In the genomic region with DNA sequence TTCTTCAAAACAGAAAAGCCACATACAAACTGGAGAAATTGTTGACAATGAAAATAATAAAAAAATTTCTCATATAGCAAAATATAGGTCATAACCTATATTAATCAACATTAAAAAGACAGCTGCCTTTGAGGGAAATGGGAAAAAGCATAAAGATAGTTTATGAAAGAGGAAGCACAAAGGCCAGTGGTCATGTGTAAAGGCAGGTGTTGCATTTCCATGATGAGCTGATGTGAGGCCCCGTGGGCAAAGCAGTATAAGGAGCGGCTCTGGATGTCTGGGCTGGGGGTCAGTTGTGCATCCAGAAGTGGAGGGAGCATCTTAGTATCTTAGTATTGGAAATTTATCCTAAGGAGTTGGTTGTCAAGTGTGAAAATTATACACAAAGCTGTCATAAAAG, we compare ENCODE assay signal across 29 cellular contexts.
"Had no signal": no experiment of that assay in that cellular context is flagged by ENCODE, and none has a peak within 500 bp of the region (broad histone marks: within the 10 kb centered on the region; RNA-seq: fewer than 3 reads in every experiment).

No MANE protein-coding gene starts in this region.

- H3K27ac ChIP-seq: gastrocnemius medialis, ovary, prostate gland, skin epidermis, suprapubic skin, tibial artery, VCaP had no signal

- H3K4me1 ChIP-seq: gastrocnemius medialis, prostate gland, suprapubic skin, tibial artery had no signal

- FAIRE-seq: TTC549 had no signal

- H3K9me3 ChIP-seq: gastrocnemius medialis, ovary, prostate gland, suprapubic skin, tibial artery had no signal

- ATAC-seq: activated T-cell treated with anti-CD3 and anti-CD28 coated beads, Interleukin-2, amount 50 U/mL, for 4 hours; effector memory CD8-positive, alpha-beta T cell; gastrocnemius medialis; left ventricle myocardium superior; sciatic nerve had no signal

- H3K27ac Mint-ChIP-seq: activated naive CD4-positive, alpha-beta T cell treated with anti-CD3 and anti-CD28 coated beads, Interleukin-2, amount 10 ng/mL, durations not matched to agents 7 days and 5 days; effector memory CD8-positive, alpha-beta T cell; nephron had no signal

- H3K4me3 Mint-ChIP-seq: activated naive CD4-positive, alpha-beta T cell treated with anti-CD3 and anti-CD28 coated beads, Interleukin-2, amount 10 ng/mL, durations not matched to agents 7 days and 5 days; activated T-cell treated with anti-CD3 and anti-CD28 coated beads, Interleukin-2, amount 50 U/mL, for 4 hours; effector memory CD8-positive, alpha-beta T cell; nephron had no signal

- H3K27me3 ChIP-seq: gastrocnemius medialis, ovary, suprapubic skin, tibial artery had no signal

- H3K4me1 Mint-ChIP-seq: activated naive CD4-positive, alpha-beta T cell treated with anti-CD3 and anti-CD28 coated beads, Interleukin-2, amount 10 ng/mL, durations not matched to agents 7 days and 5 days; nephron had no signal

- DNase-seq: activated CD4-positive, alpha-beta T cell treated with anti-CD3 and anti-CD28 coated beads for 4 hours; activated CD4-positive, alpha-beta T cell treated with anti-CD3 and anti-CD28 coated beads, Interleukin-2, amount 50 U/mL, for 4 hours; activated CD8-positive, alpha-beta memory T cell treated with anti-CD3 and anti-CD28 coated beads, Interleukin-2, amount 50 U/mL, for 4 hours; activated gamma-delta T cell; activated naive CD4-positive, alpha-beta T cell treated with anti-CD3 and anti-CD28 coated beads, Interleukin-2, amount 10 ng/mL, durations not matched to agents 7 days and 5 days; activated T-cell treated with anti-CD3 and anti-CD28 coated beads, Interleukin-2, amount 50 U/mL, for 4 hours; amygdala; caudate nucleus; cortex of kidney; effector memory CD8-positive, alpha-beta T cell; erythroblast; gastrocnemius medialis; glutamatergic neuron; islet precursor cell; left ventricle myocardium superior; ovary; retina; stimulated activated CD4-positive, alpha-beta T cell treated with anti-CD3 and anti-CD28 coated beads, Interleukin-12 subunit alpha, Interleukin-12 subunit beta, amount 100 ng/mL, for 4 hours; stimulated activated CD4-positive, alpha-beta T cell treated with anti-CD3 and anti-CD28 coated beads, Interleukin-4, amount 100 ng/mL, for 1 hour; stimulated activated naive CD4-positive, alpha-beta T cell; T-helper 1 cell had no signal

- H3K4me3 ChIP-seq: gastrocnemius medialis, ovary, prostate gland, skin epidermis, suprapubic skin, tibial artery had no signal

- H3K9me3 Mint-ChIP-seq: activated naive CD4-positive, alpha-beta T cell treated with anti-CD3 and anti-CD28 coated beads, Interleukin-2, amount 10 ng/mL, durations not matched to agents 7 days and 5 days; activated T-cell treated with anti-CD3 and anti-CD28 coated beads, Interleukin-2, amount 50 U/mL, for 4 hours; effector memory CD8-positive, alpha-beta T cell had no signal

- H3K27me3 Mint-ChIP-seq: activated naive CD4-positive, alpha-beta T cell treated with anti-CD3 and anti-CD28 coated beads, Interleukin-2, amount 10 ng/mL, durations not matched to agents 7 days and 5 days; effector memory CD8-positive, alpha-beta T cell had no signal

- H3K36me3 ChIP-seq: ovary had no signal
